In the genomic region with DNA sequence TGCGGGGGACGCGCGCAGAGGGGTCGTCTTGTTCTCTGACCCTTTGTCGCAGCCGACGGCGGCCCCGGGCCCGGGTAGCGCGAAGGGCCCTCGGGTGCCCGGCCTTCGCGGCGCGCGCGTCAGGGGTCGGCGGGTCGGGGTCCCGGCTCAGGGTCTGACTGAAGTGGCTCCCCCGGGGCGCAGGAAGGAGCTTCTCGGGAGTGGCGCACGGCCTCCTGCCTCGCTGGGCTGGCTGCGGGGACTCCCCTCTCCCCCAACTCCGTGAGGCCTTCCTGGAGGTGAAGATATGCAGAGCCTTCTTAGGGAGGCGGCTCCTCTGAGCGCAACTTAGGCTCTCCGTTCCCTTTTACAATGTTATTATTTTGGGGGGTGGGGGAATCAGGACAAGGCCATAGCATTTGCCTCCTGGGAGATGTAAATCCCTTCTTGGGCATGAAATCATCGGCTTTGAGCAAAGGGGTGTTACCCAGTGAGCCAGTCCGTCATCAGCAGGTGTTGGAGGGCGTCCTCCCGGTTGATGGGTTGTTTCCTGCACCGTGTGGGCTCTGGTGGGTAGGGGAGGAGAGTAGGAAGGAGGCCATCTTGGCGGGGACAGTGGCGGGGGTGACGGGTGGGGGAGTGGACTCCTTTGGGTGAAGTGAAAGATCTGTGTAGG, we compare ENCODE assay signal across 8 cellular contexts. TPM values are rescaled to one million over a fixed set of nuclear protein-coding genes. Genes with fewer than 3 reads are reported as not detected.
DNase-seq lines count a peak whose midpoint lies in the region; ATAC-seq and TF ChIP-seq lines count a peak whose summit lies in the region.

No MANE protein-coding gene starts in this region.

- intact Hi-C loops in tibial artery (cut with DNase I; ENCODE audit: low total_unique reads), result no loop called here

- ATAC-seq in GM21515 (IDR thresholded peaks at IDR 0.05; ENCODE audit: unreplicated experiment), result peak; percentile 31
- ATAC-seq in omental fat pad (ENCODE audit: low FRiP score), result peak; percentile 22

- DNase-seq in DMS114 treated with DMSO at 0.1 percent for 48 hours (lab: John Stamatoyannopoulos, UW; ENCODE audit: unreplicated experiment) (peak; percentile 45), RWPE1 (ENCODE audit: low spot score) (peak; percentile 42), germinal center (ENCODE audit: low spot score) (peak; percentile 67), omental fat pad (ENCODE audit: low spot score) (no peak), tibial artery (peak; percentile 48 to 78)
- peak; percentile 53 for DNase-seq in activated gamma-delta T cell treated with anti-CD3 and anti-CD28 coated beads, Interleukin-2, amount 50 U/mL, for 16 hours (ENCODE audit: low read depth)

- 0 out of 2 replicates have a peak, but pooled peaks cover 2% of the 10 kb centered on the region for H3K36me3 ChIP-seq in HUES64 (ENCODE audit: insufficient read depth, low read length)
- no peaks in the 10 kb centered on the region for H3K36me3 ChIP-seq in tibial artery

- under 1% methylated on average over 44 of the region's 44 CpGs for WGBS in HUES64

- H3K27me3 ChIP-seq in HUES64 (ENCODE audit: insufficient read depth, low read length), result no peaks in the 10 kb centered on the region
- H3K27me3 ChIP-seq in tibial artery, result no peaks in the 10 kb centered on the region

- H3K9me3 ChIP-seq in HUES64 (ENCODE audit: insufficient read depth, low read depth, low read length) (no peaks in the 10 kb centered on the region), tibial artery (no peaks in the 10 kb centered on the region)

- POLR2A ChIA-PET in RWPE1 (lab: Yijun Ruan, JAX; ENCODE audit: low non-redundant PET), result interaction anchor here (1.2 kb wide), 1 partner anchor 65 kb away, joined by 10 read pairs; no protein-coding TSS in a partner anchor

- H3K4me1 ChIP-seq in HUES64 (ENCODE audit: insufficient read depth, low read length) (peaks cover 6% of the 10 kb centered on the region; the same call in 1 of the 2 replicates), tibial artery (peaks cover 0 to 51% (median 30%) of the 10 kb centered on the region in 4 donors)

- H3K27ac ChIP-seq in HUES64 (ENCODE audit: low read depth, low read length), result peak overlapping the region; percentile 83
- H3K27ac ChIP-seq in RWPE1, result peak overlapping the region; percentile 87
- H3K27ac ChIP-seq in tibial artery, result peak overlapping the region; percentile 100

- H3K4me3 ChIP-seq in HUES64 (ENCODE audit: low read length) (peak overlapping the region; percentile 95), tibial artery (peak overlapping the region; percentile 91 to 100)

- TF ChIP-seq CTCF in RWPE1 (conservative IDR thresholded peaks at IDR 0.05; ENCODE audit: low read depth) (no peak), omental fat pad (IDR thresholded peaks at IDR 0.05) (no peak), tibial artery (IDR thresholded peaks at IDR 0.05) (no peak)

- peak overlapping the region; percentile 78 for H3K9ac ChIP-seq in HUES64 (ENCODE audit: low read depth, low read length)

- CTCF ChIA-PET in RWPE1 (lab: Yijun Ruan, JAX), result interaction anchor here (1.0 to 1.8 kb wide), 7 partner anchors 14 to 78 kb away, joined by 3 to 35 read pairs (median 3); no protein-coding TSS in a partner anchor

RNA-seq across cellular contexts. Expression of a gene that starts 0.5 kb away (rescaled TPM):
- 24.2 TPM for polyA plus RNA-seq in HUES64 (2013, experiment 1 of 2)
- 23.7 TPM for polyA plus RNA-seq in HUES64 (2013, experiment 2 of 2)
- total RNA-seq in omental fat pad, result 10 to 100 TPM; 27.5 to 49.5 (median 35.5) TPM

RNA-seq across cellular contexts. Expression of a gene that starts 7.6 kb away (rescaled TPM):
- 337 TPM for polyA plus RNA-seq in HUES64 (2013, experiment 1 of 2)
- 318 TPM for polyA plus RNA-seq in HUES64 (2013, experiment 2 of 2)
- total RNA-seq in omental fat pad, result 10 to 100 TPM; 26.4 to 38.6 (median 30.9) TPM

RNA-seq across cellular contexts. Expression of a gene that starts 14.5 kb away (rescaled TPM):
- 84.6 TPM for polyA plus RNA-seq in HUES64 (2013, experiment 1 of 2)
- 99.6 TPM for polyA plus RNA-seq in HUES64 (2013, experiment 2 of 2)
- 100 to 1,000 TPM in 3 of 4 donors, 10 to 100 TPM in 1; 86.5 to 138 (median 127) TPM for total RNA-seq in omental fat pad
